ENCODE assay signal across 25 cellular contexts in genomic region chr2:25966531-25967265, GRCh38. TPM values are rescaled to one million over a fixed set of nuclear protein-coding genes. Genes with fewer than 3 reads are reported as not detected.
DNase-seq lines count a peak whose midpoint lies in the region; ATAC-seq and TF ChIP-seq lines count a peak whose summit lies in the region.
"Had no signal": no experiment of that assay in that cellular context is flagged by ENCODE, and none has a peak within 500 bp of the region (broad histone marks: within the 10 kb centered on the region; RNA-seq: fewer than 3 reads in every experiment).

No MANE protein-coding gene starts in this region.

- H3K36me3 ChIP-seq in mammary epithelial cell (ENCODE audit: insufficient read depth, low read length): peaks cover 2% of the 10 kb centered on the region
- H3K36me3 ChIP-seq: heart left ventricle, transverse colon had no signal

- peaks cover 27% of the 10 kb centered on the region for H3K79me2 ChIP-seq in mammary epithelial cell (ENCODE audit: insufficient read depth, low read length)

- H3K36me3 Mint-ChIP-seq in MCF 10A (ENCODE audit: insufficient read depth, unreplicated experiment): no peaks in the 10 kb centered on the region
- H3K36me3 Mint-ChIP-seq in stimulated activated effector memory CD8-positive, alpha-beta T cell treated with anti-CD3 and anti-CD28 coated beads, Interleukin-12 subunit alpha, Interleukin-12 subunit beta, amount 100 ng/mL, for 72 hours: no peaks in the 10 kb centered on the region
- H3K36me3 Mint-ChIP-seq: activated naive CD8-positive, alpha-beta T cell; natural killer cell had no signal

- CTCF ChIA-PET in MCF 10A (lab: Yijun Ruan, JAX) (interaction anchor here (0.7 to 2.8 kb wide), 4 partner anchors 15 to 178 kb away, joined by 3 to 8 read pairs (median 3); no protein-coding TSS in a partner anchor), mammary epithelial cell (lab: Charles Lee; ENCODE audit: low non-redundant PET) (no interaction called here)

- H4K20me1 ChIP-seq in mammary epithelial cell (ENCODE audit: insufficient read depth, low read length): no peaks in the 10 kb centered on the region

- no peak overlapping the region for H3K4me2 ChIP-seq in mammary epithelial cell (ENCODE audit: insufficient read depth, low read depth, low read length)

- H3K27me3 ChIP-seq in mammary epithelial cell (ENCODE audit: insufficient read depth, low read length): no peaks in the 10 kb centered on the region
- H3K27me3 ChIP-seq: heart left ventricle, transverse colon had no signal

- WGBS in mammary epithelial cell (ENCODE audit: low coverage, missing lambda C conversion rate): 70% methylated on average over 7 of the region's 7 CpGs

- in situ Hi-C loops in mammary epithelial cell (cut with MboI; ENCODE audit: low sequenced_read_pairs in 2 of 2): no loop called here

- peak; percentile 14 for DNase-seq in MCF 10A (ENCODE audit: unreplicated experiment)
- no peak for DNase-seq in mammary epithelial cell
- peak; percentile 45 for DNase-seq in NCI-H460 (ENCODE audit: extremely low read depth, low read depth)
- peak; percentile 29 for DNase-seq in choroid plexus epithelial cell (ENCODE audit: low read depth)
- no peak for DNase-seq in stimulated activated effector memory CD8-positive, alpha-beta T cell treated with anti-CD3 and anti-CD28 coated beads, Interleukin-12 subunit alpha, Interleukin-12 subunit beta, amount 100 ng/mL, for 72 hours (ENCODE audit: low spot score in 2 of 2)
- no peak for DNase-seq in stimulated activated naive CD8-positive, alpha-beta T cell treated with anti-CD3 and anti-CD28 coated beads, Interleukin-15, amount 100 ng/mL, for 72 hours
- no peak for DNase-seq in MV-4-11 (lab: John Stamatoyannopoulos, UW)
- DNase-seq in activated CD4-positive, CD25-positive, alpha-beta regulatory T cell treated with anti-CD3 and anti-CD28 coated beads, Interleukin-2, amount 50 U/mL, for 72 hours: no peak
- DNase-seq: activated CD4-positive, alpha-beta memory T cell treated with anti-CD3 and anti-CD28 coated beads, Interleukin-2, amount 10 ng/mL, durations not matched to agents 7 days and 5 days; activated CD4-positive, CD25-positive, alpha-beta regulatory T cell; effector CD4-positive, alpha-beta T cell; GF-D8; heart left ventricle; natural killer cell; NCI-H1048; NCI-H1694 treated with DMSO at 0.1 percent for 48 hours; NCI-H2171; NCI-H526 treated with DMSO at 0.1 percent for 48 hours; right cardiac atrium; SW 1271; transverse colon had no signal

- POLR2A ChIA-PET in MCF 10A (lab: Yijun Ruan, JAX): no interaction called here

- no peaks in the 10 kb centered on the region for H3K9me3 Mint-ChIP-seq in MCF 10A (ENCODE audit: unreplicated experiment)
- no peaks in the 10 kb centered on the region for H3K9me3 Mint-ChIP-seq in stimulated activated effector memory CD8-positive, alpha-beta T cell treated with anti-CD3 and anti-CD28 coated beads, Interleukin-12 subunit alpha, Interleukin-12 subunit beta, amount 100 ng/mL, for 72 hours
- H3K9me3 Mint-ChIP-seq in stimulated activated naive CD8-positive, alpha-beta T cell treated with anti-CD3 and anti-CD28 coated beads, Interleukin-15, amount 100 ng/mL, for 72 hours: no peaks in the 10 kb centered on the region
- H3K9me3 Mint-ChIP-seq: activated CD4-positive, alpha-beta memory T cell treated with anti-CD3 and anti-CD28 coated beads, Interleukin-2, amount 10 ng/mL, durations not matched to agents 7 days and 5 days; central memory CD8-positive, alpha-beta T cell; natural killer cell; stimulated activated naive CD8-positive, alpha-beta T cell treated with anti-CD3 and anti-CD28 coated beads, Interleukin-15, Interleukin-2, amounts not matched to agents 100 ng/mL and 50 ng/mL, for 24 hours had no signal

- dilution Hi-C loops in mammary epithelial cell (cut with HindIII; ENCODE audit: low sequenced_read_pairs): no loop called here

- no peak overlapping the region for H3K9ac ChIP-seq in mammary epithelial cell (ENCODE audit: insufficient read depth, low read length)

- H3K4me3 Mint-ChIP-seq in MCF 10A (ENCODE audit: unreplicated experiment): no peak overlapping the region
- no peak overlapping the region for H3K4me3 Mint-ChIP-seq in stimulated activated effector memory CD8-positive, alpha-beta T cell treated with anti-CD3 and anti-CD28 coated beads, Interleukin-12 subunit alpha, Interleukin-12 subunit beta, amount 100 ng/mL, for 72 hours
- H3K4me3 Mint-ChIP-seq in stimulated activated naive CD8-positive, alpha-beta T cell treated with anti-CD3 and anti-CD28 coated beads, Interleukin-15, amount 100 ng/mL, for 72 hours: no peak overlapping the region
- H3K4me3 Mint-ChIP-seq: activated CD4-positive, alpha-beta memory T cell treated with anti-CD3 and anti-CD28 coated beads, Interleukin-2, amount 10 ng/mL, durations not matched to agents 7 days and 5 days; activated naive CD8-positive, alpha-beta T cell; B cell; central memory CD8-positive, alpha-beta T cell; natural killer cell; stimulated activated naive CD8-positive, alpha-beta T cell treated with anti-CD3 and anti-CD28 coated beads, Interleukin-15, Interleukin-2, amounts not matched to agents 100 ng/mL and 50 ng/mL, for 24 hours had no signal

- intact Hi-C loops in MCF 10A (cut with micrococcal nuclease) (no loop called here), mammary epithelial cell (cut with micrococcal nuclease) (no loop called here)

- H3K27ac ChIP-seq in mammary epithelial cell (ENCODE audit: insufficient read depth, low read depth, low read length): no peak overlapping the region
- H3K27ac ChIP-seq: heart left ventricle, transverse colon had no signal

- H3K27me3 Mint-ChIP-seq in MCF 10A (ENCODE audit: insufficient read depth, unreplicated experiment): no peaks in the 10 kb centered on the region
- H3K27me3 Mint-ChIP-seq in stimulated activated naive CD8-positive, alpha-beta T cell treated with anti-CD3 and anti-CD28 coated beads, Interleukin-15, amount 100 ng/mL, for 72 hours: no peaks in the 10 kb centered on the region
- H3K27me3 Mint-ChIP-seq: activated CD4-positive, alpha-beta memory T cell treated with anti-CD3 and anti-CD28 coated beads, Interleukin-2, amount 10 ng/mL, durations not matched to agents 7 days and 5 days; activated naive CD8-positive, alpha-beta T cell; B cell; central memory CD8-positive, alpha-beta T cell; stimulated activated naive CD8-positive, alpha-beta T cell treated with anti-CD3 and anti-CD28 coated beads, Interleukin-15, Interleukin-2, amounts not matched to agents 100 ng/mL and 50 ng/mL, for 24 hours had no signal

- peaks cover 7% of the 10 kb centered on the region for H3K4me1 Mint-ChIP-seq in MCF 10A (ENCODE audit: insufficient read depth, unreplicated experiment)
- H3K4me1 Mint-ChIP-seq in stimulated activated effector memory CD8-positive, alpha-beta T cell treated with anti-CD3 and anti-CD28 coated beads, Interleukin-12 subunit alpha, Interleukin-12 subunit beta, amount 100 ng/mL, for 72 hours: peaks cover 9% of the 10 kb centered on the region
- H3K4me1 Mint-ChIP-seq in stimulated activated naive CD8-positive, alpha-beta T cell treated with anti-CD3 and anti-CD28 coated beads, Interleukin-15, amount 100 ng/mL, for 72 hours: peaks cover 7% of the 10 kb centered on the region
- H3K4me1 Mint-ChIP-seq: B cell; central memory CD8-positive, alpha-beta T cell had no signal

- H2AFZ ChIP-seq in mammary epithelial cell (ENCODE audit: low read depth, low read length): no peak overlapping the region

- TF ChIP-seq CTCF in MCF 10A (IDR thresholded peaks at IDR 0.05; ENCODE audit: unreplicated experiment) (no peak), mammary epithelial cell (conservative IDR thresholded peaks at IDR 0.05 in 1 of 2, IDR thresholded peaks at IDR 0.05 in 1 of 2; ENCODE audit: extremely low read depth in 1 of 2, insufficient read depth in 1 of 2, low read depth in 1 of 2, low read length in 2 of 2) (no peak), choroid plexus epithelial cell (conservative IDR thresholded peaks at IDR 0.05; ENCODE audit: low read depth, low read length) (no peak)

- no peak for ATAC-seq in stimulated activated effector memory CD8-positive, alpha-beta T cell treated with anti-CD3 and anti-CD28 coated beads, Interleukin-12 subunit alpha, Interleukin-12 subunit beta, amount 100 ng/mL, for 72 hours
- no peak for ATAC-seq in stimulated activated naive CD8-positive, alpha-beta T cell treated with anti-CD3 and anti-CD28 coated beads, Interleukin-15, amount 100 ng/mL, for 72 hours
- ATAC-seq: natural killer cell, right cardiac atrium had no signal

- BruUV-seq in MCF 10A (replicated peaks; lab: Mats Ljungman, UMichigan) (no TSS peak), mammary epithelial cell (replicated peaks; lab: Mats Ljungman, UMichigan) (no TSS peak)

- no peak overlapping the region for H3K27ac Mint-ChIP-seq in MCF 10A (ENCODE audit: low read depth, unreplicated experiment)
- H3K27ac Mint-ChIP-seq in stimulated activated effector memory CD8-positive, alpha-beta T cell treated with anti-CD3 and anti-CD28 coated beads, Interleukin-12 subunit alpha, Interleukin-12 subunit beta, amount 100 ng/mL, for 72 hours: peak overlapping the region; percentile 24
- no peak overlapping the region for H3K27ac Mint-ChIP-seq in stimulated activated naive CD8-positive, alpha-beta T cell treated with anti-CD3 and anti-CD28 coated beads, Interleukin-15, amount 100 ng/mL, for 72 hours
- H3K27ac Mint-ChIP-seq: activated CD4-positive, alpha-beta memory T cell treated with anti-CD3 and anti-CD28 coated beads, Interleukin-2, amount 10 ng/mL, durations not matched to agents 7 days and 5 days; activated naive CD8-positive, alpha-beta T cell; B cell; natural killer cell; stimulated activated naive CD8-positive, alpha-beta T cell treated with anti-CD3 and anti-CD28 coated beads, Interleukin-15, Interleukin-2, amounts not matched to agents 100 ng/mL and 50 ng/mL, for 24 hours had no signal

- no peak overlapping the region for H3K4me3 ChIP-seq in mammary epithelial cell (replicated peaks in 1 of 3; ENCODE audit: insufficient read depth in 1 of 3, low read depth in 2 of 3, low read length in 3 of 3)
- no peak overlapping the region for H3K4me3 ChIP-seq in choroid plexus epithelial cell (ENCODE audit: low read depth, low read length)
- H3K4me3 ChIP-seq: heart left ventricle, transverse colon had no signal

- no peaks in the 10 kb centered on the region for H3K9me3 ChIP-seq in mammary epithelial cell (replicated peaks; ENCODE audit: insufficient read depth, low read length)
- H3K9me3 ChIP-seq: heart left ventricle, transverse colon had no signal

- peaks cover 13% of the 10 kb centered on the region for H3K4me1 ChIP-seq in mammary epithelial cell (ENCODE audit: insufficient read depth, low read length)
- H3K4me1 ChIP-seq: transverse colon had no signal

RNA-seq across cellular contexts. Expression of gene KIF3C, which starts 15.6 kb away (rescaled TPM):
- total RNA-seq in MCF 10A (2022) (0.91 and 2.0 TPM in 2 replicates), mammary epithelial cell (10 to 100 TPM; 30.7 to 35.3 TPM)
- 9.1 TPM for polyA plus RNA-seq in mammary epithelial cell
- 30.3 TPM for polyA minus RNA-seq in mammary epithelial cell
- 5.2 and 6.9 TPM in 2 replicates for total RNA-seq in NCI-H460 (2014; rRNA removed; shearing (Covaris generic))
- polyA plus RNA-seq in NCI-H460 (2014; cell fraction: nucleus; rRNA removed): 3.8 and 6.8 TPM in 2 replicates

Comparison
In these comparisons a context has a peak if more than half of its experiments do, and no peak if none do; other contexts are left out.
1. DNase-seq: peak in MCF 10A (single experiment), NCI-H460 (single experiment) and choroid plexus epithelial cell (single experiment); none in mammary epithelial cell (single experiment), stimulated activated effector memory CD8-positive, alpha-beta T cell treated with anti-CD3 and anti-CD28 coated beads, Interleukin-12 subunit alpha, Interleukin-12 subunit beta, amount 100 ng/mL, for 72 hours (0 of 2), stimulated activated naive CD8-positive, alpha-beta T cell treated with anti-CD3 and anti-CD28 coated beads, Interleukin-15, amount 100 ng/mL, for 72 hours (0 of 2), MV-4-11 (single experiment) and activated CD4-positive, CD25-positive, alpha-beta regulatory T cell treated with anti-CD3 and anti-CD28 coated beads, Interleukin-2, amount 50 U/mL, for 72 hours (single experiment).